1 cellular context compared by ENCODE assay signal in genomic region chr6:143064996-143065683, GRCh38.
TF ChIP-seq lines count a peak whose summit lies in the region.

No MANE protein-coding gene starts in this region.

TF ChIP-seq in HCT116, 20 proteins besides CTCF, POLR2A, EP300 and RAD21 (continued from another document):
- no peak for TF ChIP-seq ZBTB33 (IDR thresholded peaks at IDR 0.05; ENCODE audit: extremely low read depth, insufficient replicate concordance, low read length)
